ENCODE assay signal across 25 cellular contexts in the genomic region with DNA sequence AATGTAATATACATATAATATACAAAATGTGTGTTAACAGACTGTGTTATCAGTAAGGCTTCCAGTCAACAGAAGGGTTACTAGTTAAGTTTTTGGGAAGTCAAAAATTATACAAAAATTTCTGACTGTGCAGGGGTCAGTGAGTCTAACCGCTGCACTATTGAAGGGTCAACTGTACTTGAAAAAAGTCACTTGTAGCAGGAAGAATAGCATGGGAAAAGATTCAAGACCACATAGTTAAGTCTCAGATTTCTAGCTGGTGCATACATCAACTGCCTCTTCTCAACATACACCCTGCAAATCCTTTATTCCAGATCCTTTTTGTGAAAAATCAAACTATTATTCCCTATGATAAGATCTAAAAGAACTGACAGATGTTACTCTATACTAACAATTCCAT.
"Had no signal": no experiment of that assay in that cellular context is flagged by ENCODE, and none has a peak within 500 bp of the region (broad histone marks: within the 10 kb centered on the region; RNA-seq: fewer than 3 reads in every experiment).

No MANE protein-coding gene starts in this region.

- H2AFZ ChIP-seq: hepatocyte had no signal

- H3K27ac Mint-ChIP-seq: dendritic cell treated with granulocyte-macrophage colony-stimulating factor and Interleukin-4, amounts not matched to agents 40 ng/mL and 50 ng/mL, for 4 days; endodermal cell; naive thymus-derived CD8-positive, alpha-beta T cell; nephron progenitor cell; stimulated activated effector memory CD8-positive, alpha-beta T cell treated with anti-CD3 and anti-CD28 coated beads, Interleukin-12 subunit alpha, Interleukin-12 subunit beta, amount 100 ng/mL, for 72 hours had no signal

- H3K9me3 Mint-ChIP-seq: dendritic cell treated with granulocyte-macrophage colony-stimulating factor and Interleukin-4, amounts not matched to agents 40 ng/mL and 50 ng/mL, for 4 days; endodermal cell; naive thymus-derived CD8-positive, alpha-beta T cell; stimulated activated effector memory CD8-positive, alpha-beta T cell treated with anti-CD3 and anti-CD28 coated beads, Interleukin-12 subunit alpha, Interleukin-12 subunit beta, amount 100 ng/mL, for 72 hours had no signal

- H3K27ac ChIP-seq: colonic mucosa, epithelial cell of prostate, foreskin keratinocyte, gastroesophageal sphincter, heart left ventricle, hepatocyte, pancreas, right lobe of liver, testis, tibial artery, upper lobe of left lung had no signal

- H3K4me3 Mint-ChIP-seq: dendritic cell treated with granulocyte-macrophage colony-stimulating factor and Interleukin-4, amounts not matched to agents 40 ng/mL and 50 ng/mL, for 4 days; endodermal cell; naive thymus-derived CD8-positive, alpha-beta T cell; nephron progenitor cell; stimulated activated effector memory CD8-positive, alpha-beta T cell treated with anti-CD3 and anti-CD28 coated beads, Interleukin-12 subunit alpha, Interleukin-12 subunit beta, amount 100 ng/mL, for 72 hours had no signal

- H3K4me1 ChIP-seq: colonic mucosa, foreskin keratinocyte had no signal

- H3K4me2 ChIP-seq: hepatocyte had no signal

- H3K4me3 ChIP-seq: colonic mucosa, gastroesophageal sphincter, hepatocyte, pancreas, right lobe of liver, testis, tibial artery, upper lobe of left lung had no signal

- H3K9me3 ChIP-seq: colonic mucosa, gastroesophageal sphincter, heart left ventricle, pancreas, right lobe of liver, testis, tibial artery, upper lobe of left lung had no signal

- H3K27me3 ChIP-seq: colonic mucosa, foreskin keratinocyte, gastroesophageal sphincter, heart left ventricle, hepatocyte, pancreas, right lobe of liver, testis, tibial artery, upper lobe of left lung had no signal

- H3K36me3 ChIP-seq: colonic mucosa, gastroesophageal sphincter, heart left ventricle, pancreas, right lobe of liver, upper lobe of left lung had no signal

- H3K36me3 Mint-ChIP-seq: stimulated activated effector memory CD8-positive, alpha-beta T cell treated with anti-CD3 and anti-CD28 coated beads, Interleukin-12 subunit alpha, Interleukin-12 subunit beta, amount 100 ng/mL, for 72 hours had no signal

- DNase-seq: cerebellar nuclear complex; colonic mucosa; effector CD8-positive, alpha-beta T cell; endodermal cell; foreskin keratinocyte; heart left ventricle; kidney; naive thymus-derived CD8-positive, alpha-beta T cell; nephron progenitor cell; nucleus accumbens; pancreas; retina; right lobe of liver; stimulated activated CD4-positive, alpha-beta T cell treated with anti-CD3 and anti-CD28 coated beads, Interleukin-2, amount 100 ng/mL, for 24 hours; stimulated activated CD4-positive, alpha-beta T cell treated with anti-CD3 and anti-CD28 coated beads, Interleukin-4, amount 100 ng/mL, for 24 hours; stimulated activated naive CD8-positive, alpha-beta T cell treated with anti-CD3 and anti-CD28 coated beads, Interleukin-15, Interleukin-2, amounts not matched to agents 100 U/mL and 50 U/mL, for 24 hours; substantia nigra; testis; tibial artery; upper lobe of left lung had no signal
